ENCODE assay signal across 9 cellular contexts in the genomic region with DNA sequence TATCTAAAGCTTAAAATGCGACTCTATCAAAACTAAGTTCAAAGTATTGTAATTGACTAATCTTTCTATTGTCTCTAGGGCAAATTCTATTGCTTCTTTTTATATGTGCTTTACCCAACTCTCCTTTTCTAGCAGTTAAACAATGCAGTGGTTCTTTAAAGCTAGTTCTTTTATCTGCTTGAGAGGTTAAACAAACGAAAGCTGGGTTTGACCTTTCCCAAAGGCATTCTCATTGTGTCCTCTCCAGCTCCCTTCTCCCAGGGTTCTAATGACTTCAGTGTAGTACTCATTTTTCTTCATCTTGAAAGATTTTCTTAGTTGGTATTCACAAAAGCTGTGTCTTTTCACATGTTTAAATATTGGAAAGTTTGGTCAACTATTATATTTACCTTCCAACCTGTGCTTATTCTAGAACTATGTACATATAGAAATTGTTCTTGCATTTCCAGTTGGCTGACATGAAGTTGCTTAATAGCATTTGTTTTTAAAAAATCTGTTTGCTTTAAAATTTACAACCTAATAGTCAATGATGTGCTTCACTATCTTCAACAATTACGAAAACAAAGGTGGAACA. TPM values are rescaled to one million over a fixed set of nuclear protein-coding genes. Genes with fewer than 3 reads are reported as not detected.
DNase-seq lines count a peak whose midpoint lies in the region; ATAC-seq and TF ChIP-seq lines count a peak whose summit lies in the region.
"Had no signal": no experiment of that assay in that cellular context is flagged by ENCODE, and none has a peak within 500 bp of the region (broad histone marks: within the 10 kb centered on the region; RNA-seq: fewer than 3 reads in every experiment).

No MANE protein-coding gene starts in this region.

- H3K27ac ChIP-seq in iPS-20b (ENCODE audit: low read length) = no peak overlapping the region
- no peak overlapping the region for H3K27ac ChIP-seq in thoracic aorta

- peaks cover 12% of the 10 kb centered on the region; the same call in 1 of the 2 replicates for H3K4me1 ChIP-seq in iPS-20b (ENCODE audit: insufficient read depth, low read length)
- peaks cover 18 to 40% of the 10 kb centered on the region in 2 donors for H3K4me1 ChIP-seq in thoracic aorta (ENCODE audit: control insufficient read depth in 1 of 2, low read depth in 2 of 2)

- peak overlapping the region; percentile 76 for H3K4me3 ChIP-seq in iPS-20b (ENCODE audit: low read length)
- H3K4me3 ChIP-seq in thoracic aorta = peak overlapping the region; percentile 91

- H3K9ac ChIP-seq in iPS-20b (ENCODE audit: low read depth, low read length) = peak overlapping the region; percentile 67; the same call in 1 of the 2 replicates

- no peak for TF ChIP-seq CTCF in WTC11 (IDR thresholded peaks at IDR 0.05)
- TF ChIP-seq CTCF in thoracic aorta (IDR thresholded peaks at IDR 0.05) = no peak

- POLR2A ChIA-PET in WTC11 (lab: Charles Lee) = interaction anchor here (0.6 kb wide), 2 partner anchors 677 to 1585 kb away, joined by 4 read pairs; no protein-coding TSS in a partner anchor

- H3K36me3 ChIP-seq in iPS-20b (ENCODE audit: insufficient read depth, low read depth, low read length) (no peaks in the 10 kb centered on the region), thoracic aorta (no peaks in the 10 kb centered on the region)

- peaks cover 14% of the 10 kb centered on the region for H3K4me1 Mint-ChIP-seq in activated naive CD4-positive, alpha-beta T cell treated with anti-CD3 and anti-CD28 coated beads, Interleukin-2, amount 50 U/mL, for 24 hours
- peaks cover 15% of the 10 kb centered on the region for H3K4me1 Mint-ChIP-seq in WTC11

- CTCF ChIA-PET in WTC11 (lab: Charles Lee) = interaction anchor here (0.8 to 1.0 kb wide), 3 partner anchors 47 to 140 kb away, joined by 3 to 6 read pairs (median 3); no protein-coding TSS in a partner anchor

- no peak for DNase-seq in activated naive CD4-positive, alpha-beta T cell (lab: John Stamatoyannopoulos, UW)
- no peak for DNase-seq in WTC11 (ENCODE audit: low spot score)
- DNase-seq in thoracic aorta (ENCODE audit: low spot score) = no peak
- DNase-seq in LoVo (ENCODE audit: low spot score) = no peak
- DNase-seq in NCI-H2081 treated with DMSO at 0.1 percent for 48 hours (lab: John Stamatoyannopoulos, UW) = no peak
- DNase-seq in DMS79 treated with DMSO at 0.1 percent for 48 hours (lab: John Stamatoyannopoulos, UW) = no peak
- DNase-seq: COR-L47 had no signal

- no peaks in the 10 kb centered on the region for H3K36me3 Mint-ChIP-seq in activated naive CD4-positive, alpha-beta T cell treated with anti-CD3 and anti-CD28 coated beads, Interleukin-2, amount 50 U/mL, for 24 hours
- 0 out of 2 replicates have a peak, but pooled peaks cover 9% of the 10 kb centered on the region for H3K36me3 Mint-ChIP-seq in WTC11

- H3K9me3 ChIP-seq in iPS-20b (ENCODE audit: insufficient read depth, low read depth, low read length) (peaks cover 3% of the 10 kb centered on the region; the same call in 1 of the 2 replicates), thoracic aorta (no peaks in the 10 kb centered on the region)

- ATAC-seq in WTC11 = no peak
- no peak for ATAC-seq in thoracic aorta (ENCODE audit: insufficient number of reproducible peaks, low FRiP score, low read depth)

- H3K27me3 ChIP-seq in iPS-20b (ENCODE audit: insufficient read depth, low read length) (peaks cover 29% of the 10 kb centered on the region), thoracic aorta (replicated peaks; ENCODE audit: insufficient read depth) (no peaks in the 10 kb centered on the region)

- peak overlapping the region; percentile 56 for H3K4me3 Mint-ChIP-seq in activated naive CD4-positive, alpha-beta T cell treated with anti-CD3 and anti-CD28 coated beads, Interleukin-2, amount 50 U/mL, for 24 hours
- H3K4me3 Mint-ChIP-seq in WTC11 = peak overlapping the region; percentile 78

- H3K9me3 Mint-ChIP-seq in activated naive CD4-positive, alpha-beta T cell treated with anti-CD3 and anti-CD28 coated beads, Interleukin-2, amount 50 U/mL, for 24 hours = no peaks in the 10 kb centered on the region
- H3K9me3 Mint-ChIP-seq in WTC11 = peaks cover 11% of the 10 kb centered on the region

- H3K27me3 Mint-ChIP-seq in activated naive CD4-positive, alpha-beta T cell treated with anti-CD3 and anti-CD28 coated beads, Interleukin-2, amount 50 U/mL, for 24 hours = peaks cover 35% of the 10 kb centered on the region
- H3K27me3 Mint-ChIP-seq in WTC11 (ENCODE audit: low read depth) = peaks cover 32% of the 10 kb centered on the region

- H3K27ac Mint-ChIP-seq in activated naive CD4-positive, alpha-beta T cell treated with anti-CD3 and anti-CD28 coated beads, Interleukin-2, amount 50 U/mL, for 24 hours = no peak overlapping the region
- H3K27ac Mint-ChIP-seq in WTC11 = no peak overlapping the region

TF ChIP-seq in WTC11, 78 proteins besides CTCF, POLR2A, EP300 and RAD21 (continues in another document):
- TF ChIP-seq, protein P1, sequence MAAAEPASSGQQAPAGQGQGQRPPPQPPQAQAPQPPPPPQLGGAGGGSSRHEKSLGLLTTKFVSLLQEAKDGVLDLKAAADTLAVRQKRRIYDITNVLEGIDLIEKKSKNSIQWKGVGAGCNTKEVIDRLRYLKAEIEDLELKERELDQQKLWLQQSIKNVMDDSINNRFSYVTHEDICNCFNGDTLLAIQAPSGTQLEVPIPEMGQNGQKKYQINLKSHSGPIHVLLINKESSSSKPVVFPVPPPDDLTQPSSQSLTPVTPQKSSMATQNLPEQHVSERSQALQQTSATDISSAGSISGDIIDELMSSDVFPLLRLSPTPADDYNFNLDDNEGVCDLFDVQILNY (CRISPR knock-in tag; IDR thresholded peaks at IDR 0.05) = no peak
- TF ChIP-seq, protein P2, sequence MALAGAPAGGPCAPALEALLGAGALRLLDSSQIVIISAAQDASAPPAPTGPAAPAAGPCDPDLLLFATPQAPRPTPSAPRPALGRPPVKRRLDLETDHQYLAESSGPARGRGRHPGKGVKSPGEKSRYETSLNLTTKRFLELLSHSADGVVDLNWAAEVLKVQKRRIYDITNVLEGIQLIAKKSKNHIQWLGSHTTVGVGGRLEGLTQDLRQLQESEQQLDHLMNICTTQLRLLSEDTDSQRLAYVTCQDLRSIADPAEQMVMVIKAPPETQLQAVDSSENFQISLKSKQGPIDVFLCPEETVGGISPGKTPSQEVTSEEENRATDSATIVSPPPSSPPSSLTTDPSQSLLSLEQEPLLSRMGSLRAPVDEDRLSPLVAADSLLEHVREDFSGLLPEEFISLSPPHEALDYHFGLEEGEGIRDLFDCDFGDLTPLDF (CRISPR knock-in tag; IDR thresholded peaks at IDR 0.05) = no peak
- TF ChIP-seq, protein P3, sequence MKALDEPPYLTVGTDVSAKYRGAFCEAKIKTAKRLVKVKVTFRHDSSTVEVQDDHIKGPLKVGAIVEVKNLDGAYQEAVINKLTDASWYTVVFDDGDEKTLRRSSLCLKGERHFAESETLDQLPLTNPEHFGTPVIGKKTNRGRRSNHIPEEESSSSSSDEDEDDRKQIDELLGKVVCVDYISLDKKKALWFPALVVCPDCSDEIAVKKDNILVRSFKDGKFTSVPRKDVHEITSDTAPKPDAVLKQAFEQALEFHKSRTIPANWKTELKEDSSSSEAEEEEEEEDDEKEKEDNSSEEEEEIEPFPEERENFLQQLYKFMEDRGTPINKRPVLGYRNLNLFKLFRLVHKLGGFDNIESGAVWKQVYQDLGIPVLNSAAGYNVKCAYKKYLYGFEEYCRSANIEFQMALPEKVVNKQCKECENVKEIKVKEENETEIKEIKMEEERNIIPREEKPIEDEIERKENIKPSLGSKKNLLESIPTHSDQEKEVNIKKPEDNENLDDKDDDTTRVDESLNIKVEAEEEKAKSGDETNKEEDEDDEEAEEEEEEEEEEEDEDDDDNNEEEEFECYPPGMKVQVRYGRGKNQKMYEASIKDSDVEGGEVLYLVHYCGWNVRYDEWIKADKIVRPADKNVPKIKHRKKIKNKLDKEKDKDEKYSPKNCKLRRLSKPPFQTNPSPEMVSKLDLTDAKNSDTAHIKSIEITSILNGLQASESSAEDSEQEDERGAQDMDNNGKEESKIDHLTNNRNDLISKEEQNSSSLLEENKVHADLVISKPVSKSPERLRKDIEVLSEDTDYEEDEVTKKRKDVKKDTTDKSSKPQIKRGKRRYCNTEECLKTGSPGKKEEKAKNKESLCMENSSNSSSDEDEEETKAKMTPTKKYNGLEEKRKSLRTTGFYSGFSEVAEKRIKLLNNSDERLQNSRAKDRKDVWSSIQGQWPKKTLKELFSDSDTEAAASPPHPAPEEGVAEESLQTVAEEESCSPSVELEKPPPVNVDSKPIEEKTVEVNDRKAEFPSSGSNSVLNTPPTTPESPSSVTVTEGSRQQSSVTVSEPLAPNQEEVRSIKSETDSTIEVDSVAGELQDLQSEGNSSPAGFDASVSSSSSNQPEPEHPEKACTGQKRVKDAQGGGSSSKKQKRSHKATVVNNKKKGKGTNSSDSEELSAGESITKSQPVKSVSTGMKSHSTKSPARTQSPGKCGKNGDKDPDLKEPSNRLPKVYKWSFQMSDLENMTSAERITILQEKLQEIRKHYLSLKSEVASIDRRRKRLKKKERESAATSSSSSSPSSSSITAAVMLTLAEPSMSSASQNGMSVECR (CRISPR knock-in tag; IDR thresholded peaks at IDR 0.05; ENCODE audit: borderline replicate concordance) = no peak
- TF ChIP-seq GRHL2 (CRISPR knock-in tag; IDR thresholded peaks at IDR 0.05; ENCODE audit: insufficient replicate concordance, severe bottlenecking) (no peak), TP53 (CRISPR knock-in tag; IDR thresholded peaks at IDR 0.05) (no peak), FOXP1 (CRISPR knock-in tag; IDR thresholded peaks at IDR 0.05; ENCODE audit: borderline replicate concordance) (no peak), MYBL2 (CRISPR knock-in tag; IDR thresholded peaks at IDR 0.05) (no peak), ZNF671 (CRISPR knock-in tag; IDR thresholded peaks at IDR 0.05) (no peak), GABPB1 (CRISPR knock-in tag; IDR thresholded peaks at IDR 0.05) (no peak)
- TF ChIP-seq, protein P4, sequence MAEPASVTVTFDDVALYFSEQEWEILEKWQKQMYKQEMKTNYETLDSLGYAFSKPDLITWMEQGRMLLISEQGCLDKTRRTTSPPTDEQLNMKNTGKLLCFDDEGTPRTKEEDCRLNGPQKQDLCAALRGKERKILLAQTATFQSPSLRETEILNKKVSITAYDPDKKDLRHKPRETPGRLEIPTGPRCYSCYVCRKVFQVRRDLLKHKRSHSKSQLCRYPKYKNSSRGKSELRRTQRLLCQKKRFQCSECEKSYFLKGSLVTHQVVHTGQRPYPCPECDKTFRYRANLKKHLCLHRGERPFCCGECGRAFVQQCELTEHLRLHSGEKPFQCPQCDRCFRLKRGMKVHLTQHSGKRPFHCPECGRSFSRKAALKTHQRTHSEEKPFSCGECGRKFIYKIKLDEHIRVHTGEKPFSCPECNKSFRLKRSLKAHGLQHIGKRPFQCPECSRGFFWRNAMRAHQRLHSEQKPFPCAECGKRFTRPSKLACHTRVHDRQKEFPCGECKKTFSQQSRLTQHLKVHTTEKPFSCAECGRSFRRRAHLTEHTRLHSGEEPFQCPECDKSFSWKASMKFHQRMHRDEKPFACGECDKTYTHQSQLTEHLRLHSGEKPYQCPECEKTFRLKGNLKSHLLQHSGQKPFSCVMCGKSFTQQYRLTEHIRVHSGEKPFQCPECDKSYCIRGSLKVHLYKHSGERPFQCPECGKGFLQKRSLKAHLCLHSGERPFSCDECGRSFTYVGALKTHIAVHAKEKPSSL (CRISPR knock-in tag; conservative IDR thresholded peaks at IDR 0.05) = no peak

RNA-seq across cellular contexts. Expression of a gene that starts 1.5 kb away (rescaled TPM):
- total RNA-seq in WTC11 (2021) = 26.8 to 33.7 TPM (median 32.6 TPM) in 3 replicates
- 10 to 100 TPM; 16.4 to 20.0 TPM for total RNA-seq in thoracic aorta
